In the genomic region with DNA sequence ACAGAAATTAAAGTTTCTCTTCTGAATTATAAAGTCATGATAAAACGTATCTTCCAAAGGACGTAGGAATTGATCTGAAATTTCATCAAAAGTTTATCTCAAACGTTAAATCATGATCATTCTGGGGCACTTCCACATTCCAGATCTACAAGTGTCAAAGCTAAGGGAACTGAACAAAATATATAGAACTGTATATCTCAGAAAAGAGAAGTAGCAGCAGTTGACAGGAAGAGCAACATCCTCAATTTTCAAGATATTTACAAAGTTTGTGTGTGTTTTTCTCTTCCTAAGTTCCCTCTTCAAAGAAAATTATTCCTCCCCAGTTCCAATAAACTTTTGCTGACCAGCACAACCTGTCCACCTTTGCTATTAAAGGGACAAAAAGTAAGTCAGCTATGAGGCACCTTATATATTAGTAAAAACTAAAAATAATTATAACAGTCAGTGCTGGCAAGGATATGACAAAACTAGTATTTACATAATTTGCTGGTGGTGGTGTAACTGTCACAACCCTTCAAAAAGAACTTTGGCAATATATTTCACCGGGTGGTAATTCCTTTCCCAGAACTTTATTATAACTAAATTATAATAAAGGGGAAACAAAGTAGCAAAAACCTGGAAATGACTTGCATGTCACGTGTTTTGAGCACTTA, we compare ENCODE assay signal across 19 cellular contexts. TPM values are rescaled to one million over a fixed set of nuclear protein-coding genes. Genes with fewer than 3 reads are reported as not detected.
DNase-seq lines count a peak whose midpoint lies in the region; ATAC-seq and TF ChIP-seq lines count a peak whose summit lies in the region.
"Had no signal": no experiment of that assay in that cellular context is flagged by ENCODE, and none has a peak within 500 bp of the region (broad histone marks: within the 10 kb centered on the region; RNA-seq: fewer than 3 reads in every experiment).

No MANE protein-coding gene starts in this region.

- H3K36me3 ChIP-seq in left lung = no peaks in the 10 kb centered on the region
- H3K36me3 ChIP-seq: breast epithelium, neural progenitor cell, thyroid gland had no signal

- no peaks in the 10 kb centered on the region for H3K27me3 ChIP-seq in left lung
- H3K27me3 ChIP-seq: breast epithelium, neural progenitor cell, thyroid gland had no signal

- DNase-seq in left ventricle myocardium superior (no peak), left cardiac atrium (no peak), left lung (no peak), epidermal melanocyte (ENCODE audit: insufficient read length, low spot score) (no peak), GM20000 (ENCODE audit: low spot score) (no peak)
- DNase-seq in activated CD4-positive, CD25-positive, alpha-beta regulatory T cell treated with anti-CD3 and anti-CD28 coated beads, Interleukin-2, amount 50 U/mL, for 72 hours = no peak
- DNase-seq: dermis blood vessel endothelial cell, DMS53, erythroblast, mesenchymal stem cell, NCI-H748 treated with DMSO at 0.1 percent for 48 hours, thyroid gland had no signal

- H3K9me3 ChIP-seq in left lung = no peaks in the 10 kb centered on the region
- H3K9me3 ChIP-seq: breast epithelium, thyroid gland had no signal

- TF ChIP-seq POLR2A in Raji (IDR thresholded peaks at IDR 0.05; ENCODE audit: insufficient read depth, low read depth, low read length) = 0 out of 2 replicates have a peak, but pooled peaks have one; percentile 24

- intact Hi-C loops in left ventricle myocardium superior (cut with micrococcal nuclease) (no loop called here), left cardiac atrium (cut with DNase I) (no loop called here), left lung (cut with DNase I) (no loop called here)

- peak overlapping the region in 1 of 2 donors; percentile 18 for H3K4me3 ChIP-seq in left lung
- H3K4me3 ChIP-seq: breast epithelium, neural progenitor cell, thyroid gland had no signal

- H3K4me1 ChIP-seq in left lung = peaks cover 7 to 51% of the 10 kb centered on the region in 2 donors
- H3K4me1 ChIP-seq: breast epithelium, neural progenitor cell had no signal

- ATAC-seq in left ventricle myocardium superior (peak; percentile 39), left cardiac atrium (no peak), left lung (no peak), HG02798 (IDR thresholded peaks at IDR 0.05; ENCODE audit: poor library complexity, unreplicated experiment) (no peak)
- ATAC-seq: activated CD4-positive, CD25-positive, alpha-beta regulatory T cell treated with anti-CD3 and anti-CD28 coated beads, Interleukin-2, amount 50 U/mL, for 24 hours had no signal

- peak overlapping the region; percentile 53 to 93 for H3K27ac ChIP-seq in left lung
- H3K27ac ChIP-seq: breast epithelium, C4-2B, neural progenitor cell had no signal

- TF ChIP-seq CTCF in left lung (IDR thresholded peaks at IDR 0.05) (no peak), GM20000 (IDR thresholded peaks at IDR 0.05; ENCODE audit: extremely low read depth, missing control alignments) (no peak)

RNA-seq across cellular contexts. Expression of gene EYA3, which starts 38.5 kb away (rescaled TPM):
- total RNA-seq in left ventricle myocardium superior = 21.1 TPM
- total RNA-seq in left cardiac atrium = 10 to 100 TPM; 17.8 to 18.8 TPM
- total RNA-seq in left lung = 10 to 100 TPM; 22.9 to 28.4 TPM

RNA-seq across cellular contexts. Expression of gene PTAFR, which starts 49.6 kb away (rescaled TPM):
- 2.2 TPM for total RNA-seq in left ventricle myocardium superior
- total RNA-seq in left cardiac atrium = 1 to 10 TPM; 4.7 to 5.2 TPM
- total RNA-seq in left lung = 10 to 100 TPM; 19.4 to 59.7 TPM
- total RNA-seq: A172 had no signal
